ENCODE assay signal across 9 cellular contexts in genomic region chr6:11315743-11316437, GRCh38.
DNase-seq lines count a peak whose midpoint lies in the region; ATAC-seq and TF ChIP-seq lines count a peak whose summit lies in the region.
"Had no signal": no experiment of that assay in that cellular context is flagged by ENCODE, and none has a peak within 500 bp of the region (broad histone marks: within the 10 kb centered on the region; RNA-seq: fewer than 3 reads in every experiment).

No MANE protein-coding gene starts in this region.

- DNase-seq in EH (ENCODE audit: low read depth), result peak; percentile 96
- peak; percentile 88 for DNase-seq in fibroblast of the conjunctiva (ENCODE audit: low read depth)
- DNase-seq in sciatic nerve (ENCODE audit: low spot score), result no peak
- DNase-seq in left lobe of liver (ENCODE audit: low spot score), result no peak
- DNase-seq in GF-D8 (lab: John Stamatoyannopoulos, UW), result no peak
- no peak for DNase-seq in stimulated activated CD4-positive, alpha-beta T cell treated with anti-CD3 and anti-CD28 coated beads, Interleukin-4, amount 100 ng/mL, for 1 hour
- DNase-seq: naive thymus-derived CD4-positive, alpha-beta T cell had no signal

- peak; percentile 73 for ATAC-seq in SK-N-SH treated with all-trans-retinoic acid at 6 μM for 48 hours
- ATAC-seq in sciatic nerve, result peak; percentile 68
- no peak for ATAC-seq in left lobe of liver
- no peak for ATAC-seq in GM18873 (IDR thresholded peaks at IDR 0.05; ENCODE audit: low FRiP score, unreplicated experiment)
- ATAC-seq: naive thymus-derived CD4-positive, alpha-beta T cell had no signal

- intact Hi-C loops in sciatic nerve (cut with DNase I), result no loop called here

TF ChIP-seq in SK-N-SH treated with all-trans-retinoic acid at 6 μM for 48 hours, 23 proteins besides CTCF, POLR2A, EP300 and RAD21:
- TF ChIP-seq RARB (CRISPR knock-in tag; IDR thresholded peaks at IDR 0.05) (no peak), ZC3H10 (CRISPR knock-in tag; IDR thresholded peaks at IDR 0.05) (no peak), OSR1 (CRISPR knock-in tag; IDR thresholded peaks at IDR 0.05) (no peak), POU6F1 (CRISPR knock-in tag; IDR thresholded peaks at IDR 0.05; ENCODE audit: borderline replicate concordance, low read depth) (no peak), ZFP3 (CRISPR knock-in tag; IDR thresholded peaks at IDR 0.05) (no peak), CSDC2 (CRISPR knock-in tag; IDR thresholded peaks at IDR 0.05) (no peak), ESRRG (CRISPR knock-in tag; IDR thresholded peaks at IDR 0.05) (no peak), BACH2 (CRISPR knock-in tag; IDR thresholded peaks at IDR 0.05; ENCODE audit: borderline replicate concordance) (no peak), TOX (CRISPR knock-in tag; IDR thresholded peaks at IDR 0.05; ENCODE audit: borderline replicate concordance) (no peak)
- TF ChIP-seq, protein P1, sequence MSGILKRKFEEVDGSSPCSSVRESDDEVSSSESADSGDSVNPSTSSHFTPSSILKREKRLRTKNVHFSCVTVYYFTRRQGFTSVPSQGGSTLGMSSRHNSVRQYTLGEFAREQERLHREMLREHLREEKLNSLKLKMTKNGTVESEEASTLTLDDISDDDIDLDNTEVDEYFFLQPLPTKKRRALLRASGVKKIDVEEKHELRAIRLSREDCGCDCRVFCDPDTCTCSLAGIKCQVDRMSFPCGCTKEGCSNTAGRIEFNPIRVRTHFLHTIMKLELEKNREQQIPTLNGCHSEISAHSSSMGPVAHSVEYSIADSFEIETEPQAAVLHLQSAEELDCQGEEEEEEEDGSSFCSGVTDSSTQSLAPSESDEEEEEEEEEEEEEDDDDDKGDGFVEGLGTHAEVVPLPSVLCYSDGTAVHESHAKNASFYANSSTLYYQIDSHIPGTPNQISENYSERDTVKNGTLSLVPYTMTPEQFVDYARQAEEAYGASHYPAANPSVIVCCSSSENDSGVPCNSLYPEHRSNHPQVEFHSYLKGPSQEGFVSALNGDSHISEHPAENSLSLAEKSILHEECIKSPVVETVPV (CRISPR knock-in tag; IDR thresholded peaks at IDR 0.05), result no peak

Comparison
In these comparisons a context has a peak if more than half of its experiments do, and no peak if none do; other contexts are left out.
1. DNase-seq: peak in EH (single experiment) and fibroblast of the conjunctiva (single experiment); none in sciatic nerve (single experiment), left lobe of liver (single experiment), GF-D8 (single experiment) and stimulated activated CD4-positive, alpha-beta T cell treated with anti-CD3 and anti-CD28 coated beads, Interleukin-4, amount 100 ng/mL, for 1 hour (single experiment).
2. ATAC-seq: peak in SK-N-SH treated with all-trans-retinoic acid at 6 μM for 48 hours (single experiment) and sciatic nerve (single experiment); none in left lobe of liver (single experiment) and GM18873 (single experiment).